ENCODE assay signal across 11 cellular contexts in the genomic region with DNA sequence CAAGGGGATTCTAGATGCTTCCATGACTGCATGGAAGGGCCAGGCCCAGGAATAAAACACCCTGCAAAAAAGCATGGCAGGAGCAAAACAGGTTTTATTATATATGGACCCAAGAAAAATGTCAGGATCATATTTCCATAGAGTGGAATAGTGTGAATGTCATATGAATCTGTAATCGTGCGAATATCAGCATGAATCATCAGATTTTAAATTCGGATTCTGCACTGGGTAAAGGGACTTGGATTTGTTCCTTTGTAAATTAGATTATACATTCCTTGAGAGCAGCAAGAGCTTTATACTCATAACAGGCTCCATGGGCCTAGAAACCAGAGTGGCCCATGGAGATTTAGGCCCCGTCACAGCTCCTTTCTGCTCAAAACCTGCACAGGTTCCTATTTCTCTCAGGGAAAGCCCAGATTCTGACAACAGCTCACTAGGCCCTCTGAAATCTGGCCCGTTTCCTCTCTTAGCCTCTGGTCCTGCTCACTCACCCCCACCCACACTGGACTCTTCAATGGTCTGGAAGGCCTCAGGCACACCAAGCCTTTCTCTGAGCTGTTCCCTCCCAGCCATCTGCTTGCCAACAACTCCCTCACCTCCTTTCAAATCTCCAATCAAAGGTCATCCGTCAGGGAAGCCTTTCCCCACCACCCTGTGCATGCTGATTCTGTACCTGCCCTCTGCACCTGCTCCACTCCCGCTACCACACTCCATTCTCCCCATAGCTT.
DNase-seq lines count a peak whose midpoint lies in the region; ATAC-seq and TF ChIP-seq lines count a peak whose summit lies in the region.
"Had no signal": no experiment of that assay in that cellular context is flagged by ENCODE, and none has a peak within 500 bp of the region (broad histone marks: within the 10 kb centered on the region; RNA-seq: fewer than 3 reads in every experiment).

No MANE protein-coding gene starts in this region.

- TF ChIP-seq EP300 in SK-N-SH (IDR thresholded peaks at IDR 0.05; ENCODE audit: borderline replicate concordance in 1 of 2, low read depth in 1 of 2, low read length in 1 of 2), result no peak

- peaks cover 17% of the 10 kb centered on the region for H3K9me3 Mint-ChIP-seq in T-helper 1 cell treated with Interleukin-12 subunit alpha and Interleukin-12 subunit beta and Interleukin-4 antibody, amounts not matched to agents 30 μg/mL and 1 μg/mL, for 36 hours
- H3K9me3 Mint-ChIP-seq in stimulated activated naive CD8-positive, alpha-beta T cell treated with anti-CD3 and anti-CD28 coated beads, Interleukin-15, amount 100 ng/mL, for 72 hours, result peaks cover 10 to 12% of the 10 kb centered on the region in 2 donors

- H4K20me1 ChIP-seq in SK-N-SH (ENCODE audit: insufficient read depth), result no peaks in the 10 kb centered on the region

- DNase-seq in T-helper 1 cell, result no peak
- no peak for DNase-seq in SK-N-SH
- DNase-seq in fibroblast of the aortic adventitia (ENCODE audit: low read depth), result peak; percentile 63
- no peak for DNase-seq in stimulated activated naive CD8-positive, alpha-beta T cell treated with anti-CD3 and anti-CD28 coated beads, Interleukin-15, amount 100 ng/mL, for 72 hours
- no peak for DNase-seq in activated CD4-positive, CD25-positive, alpha-beta regulatory T cell (lab: John Stamatoyannopoulos, UW)
- DNase-seq: caudate nucleus, erythroblast, trophoblast cell had no signal

- peaks cover 14% of the 10 kb centered on the region for H3K36me3 Mint-ChIP-seq in T-helper 1 cell treated with Interleukin-12 subunit alpha and Interleukin-12 subunit beta and Interleukin-4 antibody, amounts not matched to agents 30 μg/mL and 1 μg/mL, for 36 hours (ENCODE audit: low read depth)

- H3K27me3 Mint-ChIP-seq in T-helper 1 cell treated with Interleukin-12 subunit alpha and Interleukin-12 subunit beta and Interleukin-4 antibody, amounts not matched to agents 30 μg/mL and 1 μg/mL, for 36 hours (ENCODE audit: low read depth), result peaks cover 5% of the 10 kb centered on the region
- no peaks in the 10 kb centered on the region for H3K27me3 Mint-ChIP-seq in stimulated activated naive CD8-positive, alpha-beta T cell treated with anti-CD3 and anti-CD28 coated beads, Interleukin-15, amount 100 ng/mL, for 72 hours

- H3K79me2 ChIP-seq in SK-N-SH (ENCODE audit: insufficient read depth), result no peaks in the 10 kb centered on the region

- TF ChIP-seq RAD21 in SK-N-SH (IDR thresholded peaks at IDR 0.05; ENCODE audit: low read length), result no peak

- H3K9ac ChIP-seq in SK-N-SH, result 0 out of 2 replicates have a peak overlapping the region, but pooled peaks have one; percentile 32

- H3K9me3 ChIP-seq in SK-N-SH, result no peaks in the 10 kb centered on the region

- no peak overlapping the region for H3K4me3 ChIP-seq in SK-N-SH (ENCODE audit: low read depth in 2 of 2, low read length in 1 of 2)
- H3K4me3 ChIP-seq in fibroblast of the aortic adventitia (ENCODE audit: low read depth, low read length), result no peak overlapping the region

- 0 out of 2 replicates have a peak overlapping the region, but pooled peaks have one; percentile 1 for H2AFZ ChIP-seq in SK-N-SH (ENCODE audit: low read depth)

- H3K4me3 Mint-ChIP-seq in T-helper 1 cell treated with Interleukin-12 subunit alpha and Interleukin-12 subunit beta and Interleukin-4 antibody, amounts not matched to agents 30 μg/mL and 1 μg/mL, for 36 hours, result no peak overlapping the region
- no peak overlapping the region for H3K4me3 Mint-ChIP-seq in stimulated activated naive CD8-positive, alpha-beta T cell treated with anti-CD3 and anti-CD28 coated beads, Interleukin-15, amount 100 ng/mL, for 72 hours

- H3K27me3 ChIP-seq in SK-N-SH (ENCODE audit: insufficient read depth), result no peaks in the 10 kb centered on the region

- CTCF ChIA-PET in SK-N-SH (lab: Yijun Ruan, JAX), result interaction anchor here (1.3 kb wide), 1 partner anchor 47 kb away, joined by 3 read pairs; no protein-coding TSS in a partner anchor

- peak overlapping the region in 1 of 2 experiments; percentile 95; a peak in 3 of 4 replicates for H3K27ac ChIP-seq in SK-N-SH (ENCODE audit: low read depth in 2 of 2, low read length in 1 of 2)

- peak overlapping the region; percentile 10 for H3K4me2 ChIP-seq in SK-N-SH

- no peak for TF ChIP-seq CTCF in SK-N-SH (IDR thresholded peaks at IDR 0.05)
- no peak for TF ChIP-seq CTCF in fibroblast of the aortic adventitia (IDR thresholded peaks at IDR 0.05; ENCODE audit: insufficient read depth, low read length)

- 59% methylated on average over 7 of the region's 7 CpGs for WGBS in SK-N-SH (ENCODE audit: low lambda C conversion rate)

- H3K4me1 ChIP-seq in SK-N-SH (ENCODE audit: control insufficient read depth in 1 of 2, insufficient read depth in 2 of 2, low read depth in 1 of 2, low read length in 1 of 2), result peaks cover 0 to 18% of the 10 kb centered on the region in 2 experiments; a peak in 2 of 4 replicates

- peaks cover 19% of the 10 kb centered on the region for H3K4me1 Mint-ChIP-seq in T-helper 1 cell treated with Interleukin-12 subunit alpha and Interleukin-12 subunit beta and Interleukin-4 antibody, amounts not matched to agents 30 μg/mL and 1 μg/mL, for 36 hours (ENCODE audit: low read depth)
- peaks cover 40% of the 10 kb centered on the region for H3K4me1 Mint-ChIP-seq in stimulated activated naive CD8-positive, alpha-beta T cell treated with anti-CD3 and anti-CD28 coated beads, Interleukin-15, amount 100 ng/mL, for 72 hours

- no peak for ATAC-seq in stimulated activated naive CD8-positive, alpha-beta T cell treated with anti-CD3 and anti-CD28 coated beads, Interleukin-15, amount 100 ng/mL, for 72 hours
- ATAC-seq in GM18861 (IDR thresholded peaks at IDR 0.05; ENCODE audit: unreplicated experiment) (no peak), GM19455 (IDR thresholded peaks at IDR 0.05; ENCODE audit: unreplicated experiment) (no peak)

- peak overlapping the region; percentile 43 for H3K27ac Mint-ChIP-seq in T-helper 1 cell treated with Interleukin-12 subunit alpha and Interleukin-12 subunit beta and Interleukin-4 antibody, amounts not matched to agents 30 μg/mL and 1 μg/mL, for 36 hours
- peak overlapping the region; percentile 24 to 45 for H3K27ac Mint-ChIP-seq in stimulated activated naive CD8-positive, alpha-beta T cell treated with anti-CD3 and anti-CD28 coated beads, Interleukin-15, amount 100 ng/mL, for 72 hours

- POLR2A ChIA-PET in SK-N-SH (lab: Yijun Ruan, JAX), result no interaction called here

- H3K36me3 ChIP-seq in SK-N-SH (replicated peaks in 1 of 2; ENCODE audit: control insufficient read depth in 1 of 2, insufficient read depth in 2 of 2, low read length in 1 of 2), result peaks cover 0 to 8% of the 10 kb centered on the region in 2 experiments

- peaks cover 32% of the 10 kb centered on the region for H3F3A ChIP-seq in SK-N-SH (replicated peaks; ENCODE audit: insufficient read depth)

- H3K9me2 ChIP-seq in SK-N-SH, result no peaks in the 10 kb centered on the region

TF ChIP-seq in SK-N-SH, 30 proteins besides CTCF, POLR2A, EP300 and RAD21:
- no peak for TF ChIP-seq TCF12 (IDR thresholded peaks at IDR 0.05)
- peak; percentile 25; the same call in 1 of the 2 replicates for TF ChIP-seq JUND (IDR thresholded peaks at IDR 0.05)
- no peak for TF ChIP-seq EZH2phosphoT487 (IDR thresholded peaks at IDR 0.05; ENCODE audit: borderline replicate concordance, low read depth)
